30 cellular contexts compared by ENCODE assay signal in the genomic region with DNA sequence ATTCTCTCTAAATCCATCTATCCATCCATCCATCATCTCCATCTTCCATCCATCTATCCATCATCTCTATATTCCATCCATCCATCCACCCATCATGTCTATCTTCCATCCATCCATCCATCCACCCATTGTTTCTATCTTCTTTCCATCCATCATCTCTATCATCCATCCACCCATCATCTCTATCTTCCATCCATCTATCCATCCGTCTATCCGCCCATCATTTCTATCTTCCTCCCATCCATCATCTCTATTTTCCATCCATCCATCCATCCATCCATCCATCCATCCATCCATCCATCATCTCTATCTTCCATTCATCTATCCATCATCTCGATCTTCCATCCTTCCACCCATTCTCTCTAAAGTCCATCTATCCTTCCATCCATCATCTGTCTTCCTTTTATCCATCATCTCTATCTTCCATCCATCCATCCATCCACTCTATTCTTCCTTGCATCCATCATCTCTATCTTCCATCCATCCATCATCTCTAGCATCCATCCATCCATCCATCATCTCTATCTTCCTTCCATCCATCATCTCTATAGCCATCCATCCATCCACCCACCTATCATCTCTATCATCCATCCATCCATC. TPM values are rescaled to one million over a fixed set of nuclear protein-coding genes. Genes with fewer than 3 reads are reported as not detected.
"Had no signal": no experiment of that assay in that cellular context is flagged by ENCODE, and none has a peak within 500 bp of the region (broad histone marks: within the 10 kb centered on the region; RNA-seq: fewer than 3 reads in every experiment).

No MANE protein-coding gene starts in this region.

- ATAC-seq: effector memory CD8-positive, alpha-beta T cell; esophagus mucosa; gastrocnemius medialis; heart right ventricle; left cardiac atrium; left lung; left ventricle myocardium superior; lower lobe of right lung; mucosa of descending colon had no signal

- FAIRE-seq: endometrium, islet of Langerhans, keratinocyte had no signal

- DNase-seq: colonic mucosa; cortex of kidney; effector CD8-positive, alpha-beta T cell; effector memory CD8-positive, alpha-beta T cell; endodermal cell; erythroblast; esophagus squamous epithelium; foreskin fibroblast; foreskin melanocyte; gastrocnemius medialis; glutamatergic neuron; head of caudate nucleus; heart right ventricle; hippocampal formation; left cardiac atrium; left lung; left ventricle myocardium superior; lower lobe of right lung; mesenchymal stem cell; mucosa of descending colon; naive B cell had no signal

- H3K4me3 ChIP-seq: colonic mucosa, esophagus squamous epithelium, gastrocnemius medialis, heart right ventricle, left lung, lower lobe of right lung, mucosa of descending colon had no signal

- H3K36me3 ChIP-seq: colonic mucosa, esophagus squamous epithelium, gastrocnemius medialis, heart right ventricle, left lung, lower lobe of right lung had no signal

- H3K27me3 ChIP-seq: colonic mucosa had no signal

- H3K9me3 ChIP-seq: colonic mucosa, esophagus squamous epithelium, gastrocnemius medialis, heart right ventricle, left lung, lower lobe of right lung, mucosa of descending colon had no signal

- H3K27ac ChIP-seq: colonic mucosa, epithelial cell of prostate, esophagus squamous epithelium, gastrocnemius medialis, heart right ventricle, left lung, lower lobe of right lung had no signal

- H3K4me1 ChIP-seq: colonic mucosa, esophagus squamous epithelium, gastrocnemius medialis, heart right ventricle, left lung, lower lobe of right lung had no signal

RNA-seq across cellular contexts. Expression of gene NWD1, which starts 34.7 kb away (rescaled TPM):
- total RNA-seq: dermis microvascular lymphatic vessel endothelial cell, endodermal cell, glomerular endothelial cell, left ventricle myocardium superior, lung microvascular endothelial cell, mesenteric fat pad had no signal
